ENCODE assay signal across 1 cellular context in genomic region chr1:172456344-172456769, GRCh38.
A peak's percentile ranks its signal among the peaks of the same experiment; 100 is the strongest.
TF ChIP-seq lines count a peak whose summit lies in the region.

No MANE protein-coding gene starts in this region.

TF ChIP-seq in K562, 482 proteins besides CTCF, POLR2A, EP300 and RAD21 (continues in another document):
- TF ChIP-seq TFAP4 (CRISPR knock-in tag; IDR thresholded peaks at IDR 0.05; ENCODE audit: borderline replicate concordance) (peak; percentile 67), FOXP1 (CRISPR knock-in tag; IDR thresholded peaks at IDR 0.05) (no peak), ZNF551 (CRISPR knock-in tag; IDR thresholded peaks at IDR 0.05) (no peak), SMARCA5 (IDR thresholded peaks at IDR 0.05) (no peak; the same call in 1 of the 2 replicates), E4F1 (CRISPR knock-in tag; IDR thresholded peaks at IDR 0.05; ENCODE audit: borderline replicate concordance) (no peak), TAF9B (IDR thresholded peaks at IDR 0.05; ENCODE audit: partially characterized antibody) (no peak), MAFG (tag; conservative IDR thresholded peaks at IDR 0.05) (no peak), MTF1 (CRISPR knock-in tag; IDR thresholded peaks at IDR 0.05; ENCODE audit: borderline replicate concordance) (no peak), MLX (CRISPR knock-in tag; conservative IDR thresholded peaks at IDR 0.05) (no peak), ZNF561 (CRISPR knock-in tag; conservative IDR thresholded peaks at IDR 0.05) (no peak), CTCFL (IDR thresholded peaks at IDR 0.05; ENCODE audit: borderline replicate concordance, insufficient read depth, low read depth, low read length, poor library complexity, severe bottlenecking) (no peak), CREM (IDR thresholded peaks at IDR 0.05; ENCODE audit: low read depth) (peak; percentile 78), KDM5B (IDR thresholded peaks at IDR 0.05; ENCODE audit: insufficient replicate concordance, low read depth, low read length) (no peak), ZNF431 (CRISPR knock-in tag; IDR thresholded peaks at IDR 0.05) (no peak), PRDM10 (IDR thresholded peaks at IDR 0.05; ENCODE audit: partially characterized antibody) (no peak), KAT2B (IDR thresholded peaks at IDR 0.05; ENCODE audit: low read depth, low read length) (no peak), GATAD2B (IDR thresholded peaks at IDR 0.05; ENCODE audit: borderline replicate concordance) (no peak), HNRNPH1 (optimal IDR thresholded peaks at IDR 0.05; ENCODE audit: low read depth, low read length) (no peak), CEBPB (tag; IDR thresholded peaks at IDR 0.05) (no peak), BCOR (IDR thresholded peaks at IDR 0.05) (peak; percentile 48; the same call in 1 of the 2 replicates), CBFA2T3 (IDR thresholded peaks at IDR 0.05) (peak; percentile 97), STAG1 (CRISPR knock-in tag; IDR thresholded peaks at IDR 0.05; ENCODE audit: borderline replicate concordance) (no peak), ASH1L (IDR thresholded peaks at IDR 0.05; ENCODE audit: borderline replicate concordance, low read depth, partially characterized antibody) (no peak), PHB2 (IDR thresholded peaks at IDR 0.05; ENCODE audit: low read depth) (peak; percentile 76; the same call in 1 of the 2 replicates), GABPB2 (CRISPR knock-in tag; conservative IDR thresholded peaks at IDR 0.05) (no peak), NR4A1 (CRISPR knock-in tag; IDR thresholded peaks at IDR 0.05) (peak; percentile 91), NR4A1 (tag; IDR thresholded peaks at IDR 0.05) (peak; percentile 96), DMBX1 (CRISPR knock-in tag; IDR thresholded peaks at IDR 0.05; ENCODE audit: borderline replicate concordance) (peak; percentile 95), TAF1 (IDR thresholded peaks at IDR 0.05; ENCODE audit: control insufficient read depth, extremely low read depth, insufficient read depth, low read length, severe bottlenecking) (no peak), NUFIP1 (IDR thresholded peaks at IDR 0.05; ENCODE audit: partially characterized antibody) (no peak)
- TF ChIP-seq, protein P1, sequence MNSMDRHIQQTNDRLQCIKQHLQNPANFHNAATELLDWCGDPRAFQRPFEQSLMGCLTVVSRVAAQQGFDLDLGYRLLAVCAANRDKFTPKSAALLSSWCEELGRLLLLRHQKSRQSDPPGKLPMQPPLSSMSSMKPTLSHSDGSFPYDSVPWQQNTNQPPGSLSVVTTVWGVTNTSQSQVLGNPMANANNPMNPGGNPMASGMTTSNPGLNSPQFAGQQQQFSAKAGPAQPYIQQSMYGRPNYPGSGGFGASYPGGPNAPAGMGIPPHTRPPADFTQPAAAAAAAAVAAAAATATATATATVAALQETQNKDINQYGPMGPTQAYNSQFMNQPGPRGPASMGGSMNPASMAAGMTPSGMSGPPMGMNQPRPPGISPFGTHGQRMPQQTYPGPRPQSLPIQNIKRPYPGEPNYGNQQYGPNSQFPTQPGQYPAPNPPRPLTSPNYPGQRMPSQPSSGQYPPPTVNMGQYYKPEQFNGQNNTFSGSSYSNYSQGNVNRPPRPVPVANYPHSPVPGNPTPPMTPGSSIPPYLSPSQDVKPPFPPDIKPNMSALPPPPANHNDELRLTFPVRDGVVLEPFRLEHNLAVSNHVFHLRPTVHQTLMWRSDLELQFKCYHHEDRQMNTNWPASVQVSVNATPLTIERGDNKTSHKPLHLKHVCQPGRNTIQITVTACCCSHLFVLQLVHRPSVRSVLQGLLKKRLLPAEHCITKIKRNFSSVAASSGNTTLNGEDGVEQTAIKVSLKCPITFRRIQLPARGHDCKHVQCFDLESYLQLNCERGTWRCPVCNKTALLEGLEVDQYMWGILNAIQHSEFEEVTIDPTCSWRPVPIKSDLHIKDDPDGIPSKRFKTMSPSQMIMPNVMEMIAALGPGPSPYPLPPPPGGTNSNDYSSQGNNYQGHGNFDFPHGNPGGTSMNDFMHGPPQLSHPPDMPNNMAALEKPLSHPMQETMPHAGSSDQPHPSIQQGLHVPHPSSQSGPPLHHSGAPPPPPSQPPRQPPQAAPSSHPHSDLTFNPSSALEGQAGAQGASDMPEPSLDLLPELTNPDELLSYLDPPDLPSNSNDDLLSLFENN (IDR thresholded peaks at IDR 0.05; ENCODE audit: low read depth in 2 of 2, low read length in 2 of 2), result peak in 1 of 2 experiments; percentile 85; a peak in 2 of 4 replicates
- TF ChIP-seq, protein P2, sequence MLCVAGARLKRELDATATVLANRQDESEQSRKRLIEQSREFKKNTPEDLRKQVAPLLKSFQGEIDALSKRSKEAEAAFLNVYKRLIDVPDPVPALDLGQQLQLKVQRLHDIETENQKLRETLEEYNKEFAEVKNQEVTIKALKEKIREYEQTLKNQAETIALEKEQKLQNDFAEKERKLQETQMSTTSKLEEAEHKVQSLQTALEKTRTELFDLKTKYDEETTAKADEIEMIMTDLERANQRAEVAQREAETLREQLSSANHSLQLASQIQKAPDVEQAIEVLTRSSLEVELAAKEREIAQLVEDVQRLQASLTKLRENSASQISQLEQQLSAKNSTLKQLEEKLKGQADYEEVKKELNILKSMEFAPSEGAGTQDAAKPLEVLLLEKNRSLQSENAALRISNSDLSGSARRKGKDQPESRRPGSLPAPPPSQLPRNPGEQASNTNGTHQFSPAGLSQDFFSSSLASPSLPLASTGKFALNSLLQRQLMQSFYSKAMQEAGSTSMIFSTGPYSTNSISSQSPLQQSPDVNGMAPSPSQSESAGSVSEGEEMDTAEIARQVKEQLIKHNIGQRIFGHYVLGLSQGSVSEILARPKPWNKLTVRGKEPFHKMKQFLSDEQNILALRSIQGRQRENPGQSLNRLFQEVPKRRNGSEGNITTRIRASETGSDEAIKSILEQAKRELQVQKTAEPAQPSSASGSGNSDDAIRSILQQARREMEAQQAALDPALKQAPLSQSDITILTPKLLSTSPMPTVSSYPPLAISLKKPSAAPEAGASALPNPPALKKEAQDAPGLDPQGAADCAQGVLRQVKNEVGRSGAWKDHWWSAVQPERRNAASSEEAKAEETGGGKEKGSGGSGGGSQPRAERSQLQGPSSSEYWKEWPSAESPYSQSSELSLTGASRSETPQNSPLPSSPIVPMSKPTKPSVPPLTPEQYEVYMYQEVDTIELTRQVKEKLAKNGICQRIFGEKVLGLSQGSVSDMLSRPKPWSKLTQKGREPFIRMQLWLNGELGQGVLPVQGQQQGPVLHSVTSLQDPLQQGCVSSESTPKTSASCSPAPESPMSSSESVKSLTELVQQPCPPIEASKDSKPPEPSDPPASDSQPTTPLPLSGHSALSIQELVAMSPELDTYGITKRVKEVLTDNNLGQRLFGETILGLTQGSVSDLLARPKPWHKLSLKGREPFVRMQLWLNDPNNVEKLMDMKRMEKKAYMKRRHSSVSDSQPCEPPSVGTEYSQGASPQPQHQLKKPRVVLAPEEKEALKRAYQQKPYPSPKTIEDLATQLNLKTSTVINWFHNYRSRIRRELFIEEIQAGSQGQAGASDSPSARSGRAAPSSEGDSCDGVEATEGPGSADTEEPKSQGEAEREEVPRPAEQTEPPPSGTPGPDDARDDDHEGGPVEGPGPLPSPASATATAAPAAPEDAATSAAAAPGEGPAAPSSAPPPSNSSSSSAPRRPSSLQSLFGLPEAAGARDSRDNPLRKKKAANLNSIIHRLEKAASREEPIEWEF (CRISPR knock-in tag; IDR thresholded peaks at IDR 0.05), result peak; percentile 88
